ENCODE assay signal across 31 cellular contexts in genomic region chr5:5302201-5302600, GRCh38.
"Had no signal": no experiment of that assay in that cellular context is flagged by ENCODE, and none has a peak within 500 bp of the region (broad histone marks: within the 10 kb centered on the region; RNA-seq: fewer than 3 reads in every experiment).

No MANE protein-coding gene starts in this region.

- H3K27me3 ChIP-seq: ovary, spleen, suprapubic skin, thyroid gland, tibial nerve, upper lobe of left lung, vagina had no signal

- H3K4me3 ChIP-seq: ovary, psoas muscle, skin epidermis, smooth muscle cell, spleen, suprapubic skin, thoracic aorta, thyroid gland, tibial nerve, upper lobe of left lung, vagina had no signal

- H3K36me3 ChIP-seq: ovary, spleen, suprapubic skin, thoracic aorta, thyroid gland, tibial nerve, upper lobe of left lung, vagina had no signal

- H3K27me3 Mint-ChIP-seq: natural killer cell treated with Interleukin-12 subunit alpha and Interleukin-12 subunit beta and Interleukin-15 and Interleukin-18, amount 100 ng/mL, for 72 hours; progenitor cell of endocrine pancreas; stimulated activated memory B cell treated with anti-CD40 and anti-IgM and Interleukin-4, amounts not matched to agents 10 μg/mL and 1 μg/mL and 100 μg/mL, for 72 hours; stimulated activated naive CD8-positive, alpha-beta T cell treated with anti-CD3 and anti-CD28 coated beads, Interleukin-15, amount 100 ng/mL, for 72 hours had no signal

- H3K36me3 Mint-ChIP-seq: natural killer cell treated with Interleukin-12 subunit alpha and Interleukin-12 subunit beta and Interleukin-15 and Interleukin-18, amount 100 ng/mL, for 72 hours; stimulated activated memory B cell treated with anti-CD40 and anti-IgM and Interleukin-4, amounts not matched to agents 10 μg/mL and 1 μg/mL and 100 μg/mL, for 72 hours had no signal

- H3K9me3 ChIP-seq: ovary, psoas muscle, suprapubic skin, thyroid gland, tibial nerve, vagina had no signal

- DNase-seq: naive thymus-derived CD8-positive, alpha-beta T cell; nephron progenitor cell; occipital lobe; ovary; posterior cingulate gyrus; psoas muscle; right cardiac atrium; spleen; stimulated activated CD4-positive, alpha-beta T cell treated with anti-CD3 and anti-CD28 coated beads, Interleukin-12 subunit alpha, Interleukin-12 subunit beta, amount 100 ng/mL, for 4 hours; stimulated activated CD4-positive, alpha-beta T cell treated with anti-CD3 and anti-CD28 coated beads, Interleukin-1b, Interleukin-23, amount 100 ng/mL, for 48 hours; stimulated activated CD4-positive, alpha-beta T cell treated with anti-CD3 and anti-CD28 coated beads, Interleukin-4, amount 100 ng/mL, for 1 hour; stimulated activated CD4-positive, alpha-beta T cell treated with anti-CD3 and anti-CD28 coated beads, Interleukin-4, amount 100 ng/mL, for 4 hours; stimulated activated CD8-positive, alpha-beta memory T cell treated with anti-CD3 and anti-CD28 coated beads, Interleukin-4, amount 100 ng/mL, for 48 hours; stimulated activated naive CD4-positive, alpha-beta T cell; stimulated activated naive CD8-positive, alpha-beta T cell treated with anti-CD3 and anti-CD28 coated beads, Interleukin-15, amount 100 ng/mL, for 72 hours; stimulated activated naive CD8-positive, alpha-beta T cell treated with anti-CD3 and anti-CD28 coated beads, Interleukin-15, Interleukin-2, amounts not matched to agents 100 U/mL and 50 U/mL, for 24 hours; substantia nigra; thyroid gland; trophoblast cell; upper lobe of left lung had no signal

- H3K27ac ChIP-seq: ovary, parathyroid adenoma, psoas muscle, skin epidermis, spleen, suprapubic skin, thoracic aorta, thyroid gland, tibial nerve, upper lobe of left lung, vagina had no signal

- H3K9ac ChIP-seq: parathyroid adenoma had no signal

- H3K4me2 ChIP-seq: smooth muscle cell had no signal

- H3K4me3 Mint-ChIP-seq: naive thymus-derived CD8-positive, alpha-beta T cell; natural killer cell treated with Interleukin-12 subunit alpha and Interleukin-12 subunit beta and Interleukin-15 and Interleukin-18, amount 100 ng/mL, for 72 hours; nephron progenitor cell; neural crest cell; stimulated activated memory B cell treated with anti-CD40 and anti-IgM and Interleukin-4, amounts not matched to agents 10 μg/mL and 1 μg/mL and 100 μg/mL, for 72 hours; stimulated activated naive CD8-positive, alpha-beta T cell treated with anti-CD3 and anti-CD28 coated beads, Interleukin-15, amount 100 ng/mL, for 72 hours had no signal

- H3K27ac Mint-ChIP-seq: natural killer cell treated with Interleukin-12 subunit alpha and Interleukin-12 subunit beta and Interleukin-15 and Interleukin-18, amount 100 ng/mL, for 72 hours; nephron progenitor cell; progenitor cell of endocrine pancreas; stimulated activated memory B cell treated with anti-CD40 and anti-IgM and Interleukin-4, amounts not matched to agents 10 μg/mL and 1 μg/mL and 100 μg/mL, for 72 hours had no signal

- H3K4me1 Mint-ChIP-seq: naive thymus-derived CD8-positive, alpha-beta T cell; stimulated activated memory B cell treated with anti-CD40 and anti-IgM and Interleukin-4, amounts not matched to agents 10 μg/mL and 1 μg/mL and 100 μg/mL, for 72 hours; stimulated activated naive CD8-positive, alpha-beta T cell treated with anti-CD3 and anti-CD28 coated beads, Interleukin-15, amount 100 ng/mL, for 72 hours had no signal

- H2AFZ ChIP-seq: parathyroid adenoma had no signal

- H3K4me1 ChIP-seq: parathyroid adenoma, psoas muscle, spleen, thyroid gland had no signal
